Comparison of ENCODE assay signal across 7 cellular contexts in the genomic region with DNA sequence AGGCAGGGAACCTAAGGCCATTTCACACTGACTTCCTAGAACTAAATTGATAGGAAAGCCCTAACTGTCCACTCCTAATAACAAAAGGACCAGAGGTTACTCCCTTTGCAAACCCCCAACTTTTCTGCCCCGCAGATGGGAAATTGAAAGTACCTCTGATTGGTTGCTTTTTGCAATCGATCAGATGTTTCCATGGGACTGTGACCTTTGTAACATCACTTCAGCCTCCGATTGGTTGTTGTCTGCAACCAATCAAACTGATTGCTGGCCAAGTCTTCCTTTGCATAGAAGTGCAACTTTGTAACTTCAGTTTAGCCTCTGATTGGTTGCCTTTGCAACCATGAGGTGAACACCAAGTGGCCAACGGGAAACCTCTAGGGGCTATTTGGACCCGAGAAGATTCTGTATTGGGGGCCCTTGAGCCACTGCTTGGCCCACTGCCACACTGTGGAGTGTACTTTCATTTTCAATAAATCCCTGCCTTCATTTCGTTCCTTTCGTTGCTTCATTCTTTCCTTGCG. TPM values are rescaled to one million over a fixed set of nuclear protein-coding genes. Genes with fewer than 3 reads are reported as not detected.
DNase-seq lines count a peak whose midpoint lies in the region; ATAC-seq and TF ChIP-seq lines count a peak whose summit lies in the region.

No MANE protein-coding gene starts in this region.

- no peak overlapping the region for H3K27ac ChIP-seq in duodenal mucosa (ENCODE audit: low read depth, low read length)
- no peak overlapping the region for H3K27ac ChIP-seq in CD8-positive, alpha-beta T cell (ENCODE audit: low read depth, low read length)

- intact Hi-C loops in CD8-positive, alpha-beta T cell (cut with DNase I, micrococcal nuclease): no loop called here

- no peak for ATAC-seq in CD8-positive, alpha-beta T cell

- H3K9me3 ChIP-seq in duodenal mucosa (ENCODE audit: control insufficient read depth in 1 of 2, low read length in 2 of 2) (peaks cover 0 to 4% of the 10 kb centered on the region in 2 donors), BE2C (no peaks in the 10 kb centered on the region)
- H3K9me3 ChIP-seq in CD8-positive, alpha-beta T cell (ENCODE audit: low read length): no peaks in the 10 kb centered on the region

- H3K4me1 Mint-ChIP-seq in CD8-positive, alpha-beta T cell (ENCODE audit: low read depth): no peaks in the 10 kb centered on the region

- H3K36me3 ChIP-seq in duodenal mucosa (ENCODE audit: control insufficient read depth in 1 of 2, insufficient read depth in 2 of 2, low read length in 2 of 2) (no peaks in the 10 kb centered on the region), BE2C (no peaks in the 10 kb centered on the region)
- no peaks in the 10 kb centered on the region for H3K36me3 ChIP-seq in CD8-positive, alpha-beta T cell (ENCODE audit: insufficient read depth, low read length)

- H3K4me3 ChIP-seq in duodenal mucosa (ENCODE audit: low read depth in 1 of 2, low read length in 2 of 2) (peak overlapping the region; percentile 66 to 72), skeletal muscle cell (ENCODE audit: low read depth, low read length) (peak overlapping the region; percentile 18), BE2C (ENCODE audit: low read depth, low read length) (no peak overlapping the region)
- no peak overlapping the region for H3K4me3 ChIP-seq in CD8-positive, alpha-beta T cell (ENCODE audit: low read depth, low read length)

- H3K27me3 ChIP-seq in duodenal mucosa (ENCODE audit: control insufficient read depth in 1 of 2, insufficient read depth in 2 of 2, low read length in 2 of 2) (no peaks in the 10 kb centered on the region), BE2C (no peaks in the 10 kb centered on the region)
- no peaks in the 10 kb centered on the region for H3K27me3 ChIP-seq in CD8-positive, alpha-beta T cell (ENCODE audit: insufficient read depth, low read length)

- POLR2A ChIA-PET in GM10248 (lab: Yijun Ruan, JAX): no interaction called here
- POLR2A ChIA-PET in CD8-positive, alpha-beta T cell (lab: Charles Lee): no interaction called here

- CTCF ChIA-PET in GM10248 (lab: Yijun Ruan, JAX): interaction anchor here (3.7 kb wide), 1 partner anchor 8 kb away, joined by 28 read pairs; no protein-coding TSS in a partner anchor
- CTCF ChIA-PET in CD8-positive, alpha-beta T cell (lab: Charles Lee): no interaction called here

- DNase-seq in GM10248 (ENCODE audit: extremely low spot score) (peak; percentile 35), NCI-H510A (lab: John Stamatoyannopoulos, UW) (peak; percentile 57), skeletal muscle cell (ENCODE audit: low read depth) (no peak), BE2C (no peak), cerebellum (ENCODE audit: low spot score) (no peak)
- no peak for DNase-seq in CD8-positive, alpha-beta T cell

- H3K9ac ChIP-seq in duodenal mucosa (ENCODE audit: low read depth in 1 of 2, low read length in 2 of 2): peak overlapping the region; percentile 49 to 67

- H3K4me1 ChIP-seq in duodenal mucosa (ENCODE audit: control insufficient read depth in 1 of 2, insufficient read depth in 2 of 2, low read length in 2 of 2) (no peaks in the 10 kb centered on the region), BE2C (no peaks in the 10 kb centered on the region)
- H3K4me1 ChIP-seq in CD8-positive, alpha-beta T cell (ENCODE audit: insufficient read depth, low read length): no peaks in the 10 kb centered on the region

- TF ChIP-seq CTCF in GM10248 (IDR thresholded peaks at IDR 0.05; ENCODE audit: control extremely low read depth, extremely low read depth, low read depth, missing control alignments): no peak
- no peak for TF ChIP-seq CTCF in BE2C (IDR thresholded peaks at IDR 0.05; ENCODE audit: low read depth, low read length)
- TF ChIP-seq CTCF in CD8-positive, alpha-beta T cell (IDR thresholded peaks at IDR 0.05): no peak

- no peak overlapping the region for H3K4me3 Mint-ChIP-seq in CD8-positive, alpha-beta T cell

- H3K36me3 Mint-ChIP-seq in CD8-positive, alpha-beta T cell: no peaks in the 10 kb centered on the region

- H3K27me3 Mint-ChIP-seq in CD8-positive, alpha-beta T cell (ENCODE audit: low read depth): peaks cover 3% of the 10 kb centered on the region

- H3K27ac Mint-ChIP-seq in CD8-positive, alpha-beta T cell: no peak overlapping the region

- no peaks in the 10 kb centered on the region for H3K9me3 Mint-ChIP-seq in CD8-positive, alpha-beta T cell

RNA-seq across cellular contexts. Expression of a gene that starts 11.3 kb away (rescaled TPM):
- polyA plus RNA-seq in BE2C (2012; ENCODE audit: insufficient read depth, insufficient read length, low read depth): 3.6 TPM
- total RNA-seq in CD8-positive, alpha-beta T cell: under 1 TPM; 0.83 to 0.98 TPM
- 17.7 TPM for total RNA-seq in cerebellum

RNA-seq across cellular contexts. Expression of a gene that starts 13.7 kb away (rescaled TPM):
- polyA plus RNA-seq in BE2C (2012; ENCODE audit: insufficient read depth, insufficient read length, low read depth): 49.5 TPM
- 10 to 100 TPM; 20.1 to 24.3 TPM for total RNA-seq in CD8-positive, alpha-beta T cell
- total RNA-seq in cerebellum: 8.1 TPM

RNA-seq across cellular contexts. Expression of a gene that starts 17.9 kb away (rescaled TPM):
- 20.3 TPM for polyA plus RNA-seq in BE2C (2012; ENCODE audit: insufficient read depth, insufficient read length, low read depth)
- 10 to 100 TPM; 18.3 to 20.3 TPM for total RNA-seq in CD8-positive, alpha-beta T cell
- 15.2 TPM for total RNA-seq in cerebellum

Comparison
In these comparisons a context has a peak if more than half of its experiments do, and no peak if none do; other contexts are left out.
1. DNase-seq: peak in GM10248 (single experiment) and NCI-H510A (single experiment); none in skeletal muscle cell (single experiment), BE2C (single experiment), CD8-positive, alpha-beta T cell (0 of 7) and cerebellum (single experiment).
2. H3K4me3 ChIP-seq: peak in duodenal mucosa (2 of 2) and skeletal muscle cell (single experiment); none in BE2C (single experiment) and CD8-positive, alpha-beta T cell (single experiment).